8 cellular contexts compared by ENCODE assay signal in the genomic region with DNA sequence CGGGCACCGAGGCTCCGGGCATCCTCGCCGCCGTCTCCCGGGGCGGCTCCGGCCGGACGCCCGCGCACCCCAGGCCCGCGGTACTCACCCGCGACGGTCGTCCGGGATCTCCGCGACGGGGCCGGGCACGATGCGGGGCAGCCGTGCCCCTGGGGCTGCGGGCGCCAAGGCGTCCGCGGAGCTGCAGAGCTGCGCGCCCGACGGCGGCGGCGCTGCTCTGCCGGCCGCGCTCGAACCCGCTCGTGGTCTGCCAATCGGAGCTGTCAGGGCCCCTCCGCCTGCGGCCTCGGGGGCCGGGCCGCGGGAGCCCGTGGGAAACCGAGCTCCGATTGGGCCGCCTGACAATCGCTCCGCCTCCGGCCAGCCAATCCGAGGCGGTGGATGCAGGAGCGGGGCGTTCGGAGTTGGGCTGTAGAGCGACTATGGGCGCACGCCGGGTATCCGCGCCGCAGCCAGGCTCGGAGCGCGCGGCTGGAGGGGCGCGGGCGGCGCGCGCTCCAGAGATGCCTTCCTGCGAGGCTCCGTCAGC.
A peak's percentile ranks its signal among the peaks of the same experiment; 100 is the strongest.
DNase-seq lines count a peak whose midpoint lies in the region; ATAC-seq and TF ChIP-seq lines count a peak whose summit lies in the region.

No MANE protein-coding gene starts in this region.

- H3K9ac ChIP-seq in mucosa of stomach (ENCODE audit: low read length): no peak overlapping the region

- H3K4me1 ChIP-seq in BE2C (no peaks in the 10 kb centered on the region), mucosa of stomach (ENCODE audit: control insufficient read depth, insufficient read depth, low read length) (peaks cover 21% of the 10 kb centered on the region)

- H3K4me3 ChIP-seq in BE2C (ENCODE audit: low read depth, low read length) (peak overlapping the region; percentile 87), mucosa of stomach (ENCODE audit: low read length) (peak overlapping the region; percentile 69)

- H3K27me3 ChIP-seq in BE2C: peaks cover 7% of the 10 kb centered on the region; the same call in 1 of the 2 replicates
- peaks cover 27% of the 10 kb centered on the region for H3K27me3 ChIP-seq in mucosa of stomach (ENCODE audit: control insufficient read depth, insufficient read depth, low read length)

- ATAC-seq in GM19324 (IDR thresholded peaks at IDR 0.05; ENCODE audit: low FRiP score, unreplicated experiment) (peak; percentile 94), HG03460 (IDR thresholded peaks at IDR 0.05; ENCODE audit: unreplicated experiment) (peak; percentile 81)

- DNase-seq in BE2C (peak; percentile 98), NCI-H748 treated with DMSO at 0.1 percent for 48 hours (lab: John Stamatoyannopoulos, UW) (peak; percentile 94), activated T-cell treated with anti-CD3 and anti-CD28 coated beads for 4 hours (peak; percentile 80), epithelial cell of prostate (ENCODE audit: low read depth, low spot score) (peak; percentile 76)
- DNase-seq in stimulated activated CD8-positive, alpha-beta memory T cell treated with anti-CD3 and anti-CD28 coated beads, Interleukin-4, amount 100 ng/mL, for 48 hours: peak; percentile 91

- H3K9me3 ChIP-seq in BE2C: no peaks in the 10 kb centered on the region
- H3K9me3 ChIP-seq in mucosa of stomach (ENCODE audit: control insufficient read depth, low read length): no peaks in the 10 kb centered on the region

- H3K27ac ChIP-seq in epithelial cell of prostate: no peak overlapping the region

- TF ChIP-seq CTCF in BE2C (IDR thresholded peaks at IDR 0.05; ENCODE audit: low read depth, low read length): peak; percentile 13; the same call in 1 of the 2 replicates

- H3K36me3 ChIP-seq in BE2C (no peaks in the 10 kb centered on the region), mucosa of stomach (ENCODE audit: control insufficient read depth, insufficient read depth, low read length) (no peaks in the 10 kb centered on the region)
